9 cellular contexts compared by ENCODE assay signal in the genomic region with DNA sequence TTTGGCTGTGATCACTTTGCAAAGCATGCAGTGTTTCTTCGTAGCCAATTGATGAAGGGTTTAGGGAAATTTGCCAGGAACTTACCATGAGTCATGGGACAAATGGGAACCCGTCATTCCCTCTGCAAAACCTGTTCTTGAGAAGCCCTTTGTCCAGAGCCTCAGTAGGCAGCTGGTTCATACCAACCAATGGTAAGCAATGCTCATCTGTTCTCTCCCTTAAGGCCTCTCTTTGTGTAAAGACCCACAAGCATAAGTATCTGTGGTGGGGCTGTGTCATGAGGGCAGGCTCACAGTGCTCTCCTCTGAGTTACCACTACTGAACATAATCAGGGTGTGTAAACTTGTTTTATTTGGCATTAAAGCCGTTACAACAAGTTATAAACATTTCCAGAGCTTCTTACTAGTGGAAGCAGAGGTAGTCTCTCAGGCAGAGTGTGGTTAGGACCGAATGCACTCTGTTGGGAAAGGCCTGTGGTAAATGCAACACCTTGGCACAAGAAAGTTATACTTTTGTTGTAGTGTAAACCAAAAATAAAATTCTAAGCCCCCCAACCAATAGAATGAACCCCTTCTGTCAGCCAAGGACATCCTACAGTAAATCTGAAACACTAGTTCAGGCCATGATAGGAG.
DNase-seq lines count a peak whose midpoint lies in the region; ATAC-seq, FAIRE-seq and TF ChIP-seq lines count a peak whose summit lies in the region.
"Had no signal": no experiment of that assay in that cellular context is flagged by ENCODE, and none has a peak within 500 bp of the region (broad histone marks: within the 10 kb centered on the region; RNA-seq: fewer than 3 reads in every experiment).

No MANE protein-coding gene starts in this region.

- no peak overlapping the region for H3K4me3 ChIP-seq in fibroblast of villous mesenchyme (ENCODE audit: low read depth, low read length)

- DNase-seq in HPDE6-E6E7 (ENCODE audit: extremely low spot score) (peak; percentile 60), fibroblast of villous mesenchyme (ENCODE audit: low read depth) (peak; percentile 31), renal cortical epithelial cell (ENCODE audit: low read depth) (peak; percentile 62), RCC 7860 (ENCODE audit: low spot score) (no peak), inferior parietal cortex (ENCODE audit: extremely low spot score) (no peak), NCI-H526 treated with DMSO at 0.1 percent for 48 hours (lab: John Stamatoyannopoulos, UW) (no peak)
- DNase-seq: NCI-H1092 had no signal

- no peak for TF ChIP-seq CTCF in fibroblast of villous mesenchyme (IDR thresholded peaks at IDR 0.05; ENCODE audit: insufficient read depth, low read depth, low read length)

- ATAC-seq in SK-N-SH treated with all-trans-retinoic acid at 6 μM for 48 hours (peak; percentile 49; the same call in 2 of the 3 replicates), HG03095 (IDR thresholded peaks at IDR 0.05; ENCODE audit: unreplicated experiment) (no peak)

- FAIRE-seq in RCC 7860 (lab: Jason Lieb, UNC), result no peak

TF ChIP-seq in SK-N-SH treated with all-trans-retinoic acid at 6 μM for 48 hours, 23 proteins besides CTCF, POLR2A, EP300 and RAD21:
- TF ChIP-seq SNAI2 (CRISPR knock-in tag; IDR thresholded peaks at IDR 0.05), result no peak
- TF ChIP-seq, protein P1, sequence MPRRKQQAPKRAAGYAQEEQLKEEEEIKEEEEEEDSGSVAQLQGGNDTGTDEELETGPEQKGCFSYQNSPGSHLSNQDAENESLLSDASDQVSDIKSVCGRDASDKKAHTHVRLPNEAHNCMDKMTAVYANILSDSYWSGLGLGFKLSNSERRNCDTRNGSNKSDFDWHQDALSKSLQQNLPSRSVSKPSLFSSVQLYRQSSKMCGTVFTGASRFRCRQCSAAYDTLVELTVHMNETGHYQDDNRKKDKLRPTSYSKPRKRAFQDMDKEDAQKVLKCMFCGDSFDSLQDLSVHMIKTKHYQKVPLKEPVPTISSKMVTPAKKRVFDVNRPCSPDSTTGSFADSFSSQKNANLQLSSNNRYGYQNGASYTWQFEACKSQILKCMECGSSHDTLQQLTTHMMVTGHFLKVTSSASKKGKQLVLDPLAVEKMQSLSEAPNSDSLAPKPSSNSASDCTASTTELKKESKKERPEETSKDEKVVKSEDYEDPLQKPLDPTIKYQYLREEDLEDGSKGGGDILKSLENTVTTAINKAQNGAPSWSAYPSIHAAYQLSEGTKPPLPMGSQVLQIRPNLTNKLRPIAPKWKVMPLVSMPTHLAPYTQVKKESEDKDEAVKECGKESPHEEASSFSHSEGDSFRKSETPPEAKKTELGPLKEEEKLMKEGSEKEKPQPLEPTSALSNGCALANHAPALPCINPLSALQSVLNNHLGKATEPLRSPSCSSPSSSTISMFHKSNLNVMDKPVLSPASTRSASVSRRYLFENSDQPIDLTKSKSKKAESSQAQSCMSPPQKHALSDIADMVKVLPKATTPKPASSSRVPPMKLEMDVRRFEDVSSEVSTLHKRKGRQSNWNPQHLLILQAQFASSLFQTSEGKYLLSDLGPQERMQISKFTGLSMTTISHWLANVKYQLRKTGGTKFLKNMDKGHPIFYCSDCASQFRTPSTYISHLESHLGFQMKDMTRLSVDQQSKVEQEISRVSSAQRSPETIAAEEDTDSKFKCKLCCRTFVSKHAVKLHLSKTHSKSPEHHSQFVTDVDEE (CRISPR knock-in tag; IDR thresholded peaks at IDR 0.05), result no peak
- TF ChIP-seq, protein P2, sequence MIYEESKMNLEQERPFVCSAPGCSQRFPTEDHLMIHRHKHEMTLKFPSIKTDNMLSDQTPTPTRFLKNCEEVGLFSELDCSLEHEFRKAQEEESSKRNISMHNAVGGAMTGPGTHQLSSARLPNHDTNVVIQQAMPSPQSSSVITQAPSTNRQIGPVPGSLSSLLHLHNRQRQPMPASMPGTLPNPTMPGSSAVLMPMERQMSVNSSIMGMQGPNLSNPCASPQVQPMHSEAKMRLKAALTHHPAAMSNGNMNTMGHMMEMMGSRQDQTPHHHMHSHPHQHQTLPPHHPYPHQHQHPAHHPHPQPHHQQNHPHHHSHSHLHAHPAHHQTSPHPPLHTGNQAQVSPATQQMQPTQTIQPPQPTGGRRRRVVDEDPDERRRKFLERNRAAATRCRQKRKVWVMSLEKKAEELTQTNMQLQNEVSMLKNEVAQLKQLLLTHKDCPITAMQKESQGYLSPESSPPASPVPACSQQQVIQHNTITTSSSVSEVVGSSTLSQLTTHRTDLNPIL (CRISPR knock-in tag; IDR thresholded peaks at IDR 0.05; ENCODE audit: low read depth), result no peak
- no peak for TF ChIP-seq OSR1 (CRISPR knock-in tag; IDR thresholded peaks at IDR 0.05)
- no peak for TF ChIP-seq BACH2 (CRISPR knock-in tag; IDR thresholded peaks at IDR 0.05; ENCODE audit: borderline replicate concordance)
- TF ChIP-seq TCF4 (CRISPR knock-in tag; IDR thresholded peaks at IDR 0.05; ENCODE audit: borderline replicate concordance), result no peak
- TF ChIP-seq ZFP30 (CRISPR knock-in tag; IDR thresholded peaks at IDR 0.05), result no peak

Comparison
In these comparisons a context has a peak if more than half of its experiments do, and no peak if none do; other contexts are left out.
1. DNase-seq: peak in HPDE6-E6E7 (single experiment), fibroblast of villous mesenchyme (single experiment) and renal cortical epithelial cell (single experiment); none in RCC 7860 (single experiment), inferior parietal cortex (single experiment) and NCI-H526 treated with DMSO at 0.1 percent for 48 hours (single experiment).